16 cellular contexts compared by ENCODE assay signal in genomic region chr12:132095520-132096409, GRCh38. TPM values are rescaled to one million over a fixed set of nuclear protein-coding genes. Genes with fewer than 3 reads are reported as not detected.
A peak's percentile ranks its signal among the peaks of the same experiment; 100 is the strongest.
DNase-seq lines count a peak whose midpoint lies in the region; ATAC-seq and TF ChIP-seq lines count a peak whose summit lies in the region.
"Had no signal": no experiment of that assay in that cellular context is flagged by ENCODE, and none has a peak within 500 bp of the region (broad histone marks: within the 10 kb centered on the region; RNA-seq: fewer than 3 reads in every experiment).

No MANE protein-coding gene starts in this region.

- no peak for TF ChIP-seq CTCF in CD8-positive, alpha-beta T cell (IDR thresholded peaks at IDR 0.05)
- TF ChIP-seq CTCF in upper lobe of left lung (IDR thresholded peaks at IDR 0.05), result no peak

- no peak for DNase-seq in CD8-positive, alpha-beta T cell
- DNase-seq in DMS53 (lab: John Stamatoyannopoulos, UW) (peak; percentile 76), left lobe of liver (ENCODE audit: low spot score) (peak; percentile 35), COR-L47 (lab: John Stamatoyannopoulos, UW) (no peak), NCI-H82 (lab: John Stamatoyannopoulos, UW) (no peak), upper lobe of left lung (no peak)
- no peak for DNase-seq in activated CD8-positive, alpha-beta T cell treated with anti-CD3 and anti-CD28 coated beads, Interleukin-2, amount 10 ng/mL, durations not matched to agents 7 days and 5 days
- DNase-seq: activated effector memory CD4-positive, alpha-beta T cell treated with Interleukin-2 at 50 U/mL for 16 hours; DMS 273 treated with DMSO at 0.1 percent for 48 hours; GM23248; NCI-H1417; NCI-H69; OCI-M1; substantia nigra; uterus had no signal

- TF ChIP-seq EP300 in upper lobe of left lung (IDR thresholded peaks at IDR 0.05), result no peak

- no peaks in the 10 kb centered on the region for H3K27me3 ChIP-seq in CD8-positive, alpha-beta T cell (ENCODE audit: insufficient read depth, low read length)
- H3K27me3 ChIP-seq in upper lobe of left lung, result no peaks in the 10 kb centered on the region
- H3K27me3 ChIP-seq: uterus had no signal

- ATAC-seq in CD8-positive, alpha-beta T cell, result no peak
- ATAC-seq in activated CD8-positive, alpha-beta T cell treated with anti-CD3 and anti-CD28 coated beads, Interleukin-2, amount 10 ng/mL, durations not matched to agents 7 days and 5 days, result no peak
- ATAC-seq in left lobe of liver, result no peak
- ATAC-seq in upper lobe of left lung (ENCODE audit: low FRiP score in 2 of 2), result no peak
- ATAC-seq: sciatic nerve had no signal

- H3K27ac Mint-ChIP-seq in CD8-positive, alpha-beta T cell, result peak overlapping the region; percentile 97
- peak overlapping the region; percentile 85 for H3K27ac Mint-ChIP-seq in activated CD8-positive, alpha-beta T cell treated with anti-CD3 and anti-CD28 coated beads, Interleukin-2, amount 10 ng/mL, durations not matched to agents 7 days and 5 days

- no peak overlapping the region for H3K4me3 ChIP-seq in CD8-positive, alpha-beta T cell (ENCODE audit: low read depth, low read length)
- no peak overlapping the region for H3K4me3 ChIP-seq in upper lobe of left lung
- H3K4me3 ChIP-seq: GM23248, uterus had no signal

- intact Hi-C loops in CD8-positive, alpha-beta T cell (cut with DNase I, micrococcal nuclease), result no loop called here

- WGBS in upper lobe of left lung, 2 donors, result 95 to 97% methylated on average over 11 of the region's 11 CpGs

- TF ChIP-seq POLR2A in upper lobe of left lung (IDR thresholded peaks at IDR 0.05), result no peak

- H3K27me3 Mint-ChIP-seq in CD8-positive, alpha-beta T cell (ENCODE audit: low read depth), result no peaks in the 10 kb centered on the region
- no peaks in the 10 kb centered on the region for H3K27me3 Mint-ChIP-seq in activated CD8-positive, alpha-beta T cell treated with anti-CD3 and anti-CD28 coated beads, Interleukin-2, amount 10 ng/mL, durations not matched to agents 7 days and 5 days (ENCODE audit: low read depth)

- peaks cover 9% of the 10 kb centered on the region for H3K4me1 ChIP-seq in CD8-positive, alpha-beta T cell (ENCODE audit: insufficient read depth, low read length)
- no peaks in the 10 kb centered on the region for H3K4me1 ChIP-seq in upper lobe of left lung
- H3K4me1 ChIP-seq: uterus had no signal

- no peaks in the 10 kb centered on the region for H3K36me3 ChIP-seq in CD8-positive, alpha-beta T cell (ENCODE audit: insufficient read depth, low read length)
- peaks cover 0 to 39% (median 6%) of the 10 kb centered on the region in 4 donors for H3K36me3 ChIP-seq in upper lobe of left lung
- H3K36me3 ChIP-seq: uterus had no signal

- peak overlapping the region; percentile 32 for H3K4me3 Mint-ChIP-seq in CD8-positive, alpha-beta T cell
- peak overlapping the region; percentile 1 for H3K4me3 Mint-ChIP-seq in activated CD8-positive, alpha-beta T cell treated with anti-CD3 and anti-CD28 coated beads, Interleukin-2, amount 10 ng/mL, durations not matched to agents 7 days and 5 days

- peak overlapping the region; percentile 19 for H3K27ac ChIP-seq in CD8-positive, alpha-beta T cell (ENCODE audit: low read depth, low read length)
- no peak overlapping the region for H3K27ac ChIP-seq in upper lobe of left lung
- H3K27ac ChIP-seq: GM23248, uterus had no signal

- peaks cover 48% of the 10 kb centered on the region for H3K36me3 Mint-ChIP-seq in CD8-positive, alpha-beta T cell
- peaks cover 40% of the 10 kb centered on the region for H3K36me3 Mint-ChIP-seq in activated CD8-positive, alpha-beta T cell treated with anti-CD3 and anti-CD28 coated beads, Interleukin-2, amount 10 ng/mL, durations not matched to agents 7 days and 5 days (ENCODE audit: low read depth)

- H3K9me3 Mint-ChIP-seq in CD8-positive, alpha-beta T cell, result peaks cover 6% of the 10 kb centered on the region
- peaks cover 9% of the 10 kb centered on the region for H3K9me3 Mint-ChIP-seq in activated CD8-positive, alpha-beta T cell treated with anti-CD3 and anti-CD28 coated beads, Interleukin-2, amount 10 ng/mL, durations not matched to agents 7 days and 5 days (ENCODE audit: insufficient read depth)

- POLR2A ChIA-PET in CD8-positive, alpha-beta T cell (lab: Charles Lee), result no interaction called here
- POLR2A ChIA-PET in activated CD8-positive, alpha-beta T cell treated with anti-CD3 and anti-CD28 coated beads, Interleukin-2, amount 10 ng/mL, durations not matched to agents 7 days and 5 days (lab: Charles Lee), result no interaction called here

- CTCF ChIA-PET in CD8-positive, alpha-beta T cell (lab: Charles Lee), result no interaction called here
- CTCF ChIA-PET in activated CD8-positive, alpha-beta T cell treated with anti-CD3 and anti-CD28 coated beads, Interleukin-2, amount 10 ng/mL, durations not matched to agents 7 days and 5 days (lab: Charles Lee), result no interaction called here

- peaks cover 27% of the 10 kb centered on the region for H3K4me1 Mint-ChIP-seq in CD8-positive, alpha-beta T cell (ENCODE audit: low read depth)
- H3K4me1 Mint-ChIP-seq in activated CD8-positive, alpha-beta T cell treated with anti-CD3 and anti-CD28 coated beads, Interleukin-2, amount 10 ng/mL, durations not matched to agents 7 days and 5 days (ENCODE audit: low read depth), result peaks cover 21% of the 10 kb centered on the region

- H3K9me3 ChIP-seq in CD8-positive, alpha-beta T cell (ENCODE audit: low read length), result no peaks in the 10 kb centered on the region
- H3K9me3 ChIP-seq in upper lobe of left lung, result no peaks in the 10 kb centered on the region
- H3K9me3 ChIP-seq: uterus had no signal

RNA-seq across cellular contexts. Expression of gene DDX51, which starts 48.4 kb away (rescaled TPM):
- 10 to 100 TPM; 61.5 to 66.5 TPM for total RNA-seq in CD8-positive, alpha-beta T cell
- 10 to 100 TPM; 27.6 to 28.4 TPM for total RNA-seq in activated CD8-positive, alpha-beta T cell treated with anti-CD3 and anti-CD28 coated beads, Interleukin-2, amount 10 ng/mL, durations not matched to agents 7 days and 5 days
- total RNA-seq in left lobe of liver (9.3 TPM), upper lobe of left lung (10 to 100 TPM in 5 of 6 donors, 1 to 10 TPM in 1; 8.7 to 23.5 (median 19.2) TPM)

RNA-seq across cellular contexts. Expression of gene NOC4L, which starts 48.5 kb away (rescaled TPM):
- total RNA-seq in CD8-positive, alpha-beta T cell, result 10 to 100 TPM; 25.8 to 28.3 TPM
- total RNA-seq in activated CD8-positive, alpha-beta T cell treated with anti-CD3 and anti-CD28 coated beads, Interleukin-2, amount 10 ng/mL, durations not matched to agents 7 days and 5 days, result 10 to 100 TPM; 32.8 to 34.4 TPM
- total RNA-seq in left lobe of liver (9.9 TPM), upper lobe of left lung (10 to 100 TPM in 5 of 6 donors, 1 to 10 TPM in 1; 7.4 to 22.4 (median 19.2) TPM)

Comparison
In these comparisons a context has a peak if more than half of its experiments do, and no peak if none do; other contexts are left out.
1. DNase-seq: peak in DMS53 (single experiment) and left lobe of liver (single experiment); none in CD8-positive, alpha-beta T cell (0 of 7), activated CD8-positive, alpha-beta T cell treated with anti-CD3 and anti-CD28 coated beads, Interleukin-2, amount 10 ng/mL, durations not matched to agents 7 days and 5 days (single experiment), COR-L47 (single experiment), NCI-H82 (single experiment) and upper lobe of left lung (0 of 2).